In the genomic region with DNA sequence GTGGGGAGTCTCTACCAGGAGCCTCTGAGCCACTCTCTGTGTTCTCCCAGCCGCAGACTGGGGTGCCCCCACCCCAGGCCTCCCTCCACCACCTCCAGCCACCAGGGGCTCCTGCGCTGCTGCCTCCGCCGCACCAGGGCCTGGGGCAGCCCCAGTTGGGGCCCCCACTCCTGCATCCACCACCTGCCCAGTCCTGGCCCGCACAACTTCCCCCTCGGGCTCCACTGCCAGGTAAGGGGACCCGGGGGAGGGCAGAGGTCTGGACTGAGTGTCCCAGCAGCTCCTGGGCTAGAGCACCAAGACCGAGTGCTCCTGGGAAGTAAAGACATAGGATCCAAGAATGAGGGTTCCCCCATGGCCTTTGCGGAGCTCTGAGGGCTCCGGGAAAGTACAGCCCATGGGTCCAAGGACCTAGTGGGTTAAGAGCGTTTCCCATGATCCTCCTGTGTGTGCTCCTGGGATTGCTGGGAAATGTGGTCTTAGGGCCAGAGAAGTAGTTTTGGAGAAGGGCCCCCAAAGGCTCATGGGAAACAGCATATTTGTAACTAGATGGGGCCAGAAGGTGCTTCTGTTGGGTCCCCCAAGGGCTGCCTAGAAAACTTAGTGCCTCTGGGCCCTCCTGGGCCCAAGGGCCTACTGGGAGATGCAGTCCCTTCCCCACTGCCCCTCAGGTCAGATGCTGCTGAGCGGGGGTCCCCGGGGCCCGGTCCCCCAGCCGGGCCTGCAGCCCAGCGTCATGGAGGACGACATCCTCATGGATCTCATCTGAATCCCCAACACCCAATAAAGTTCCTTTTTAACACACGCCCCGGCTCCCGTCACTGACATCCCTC, we compare ENCODE assay signal across 19 cellular contexts. TPM values are rescaled to one million over a fixed set of nuclear protein-coding genes. Genes with fewer than 3 reads are reported as not detected.
DNase-seq lines count a peak whose midpoint lies in the region; ATAC-seq, FAIRE-seq and TF ChIP-seq lines count a peak whose summit lies in the region.
"Had no signal": no experiment of that assay in that cellular context is flagged by ENCODE, and none has a peak within 500 bp of the region (broad histone marks: within the 10 kb centered on the region; RNA-seq: fewer than 3 reads in every experiment).

No MANE protein-coding gene starts in this region.

- H3K4me3 ChIP-seq in HepG2 (replicated peaks in 1 of 3; ENCODE audit: insufficient read depth in 1 of 3, low read depth in 2 of 3, low read length in 3 of 3), result no peak overlapping the region
- no peak overlapping the region for H3K4me3 ChIP-seq in right lobe of liver
- H3K4me3 ChIP-seq in muscle layer of colon (ENCODE audit: low read depth in 1 of 2, low read length in 2 of 2), result no peak overlapping the region
- no peak overlapping the region for H3K4me3 ChIP-seq in coronary artery
- H3K4me3 ChIP-seq: SK-N-MC had no signal

- no peak overlapping the region for H3K27ac ChIP-seq in HepG2 (ENCODE audit: extremely low read length, insufficient read depth, low read length)
- H3K27ac ChIP-seq in right lobe of liver, result no peak overlapping the region
- H3K27ac ChIP-seq in muscle layer of colon (ENCODE audit: low read depth, low read length), result peak overlapping the region; percentile 7
- no peak overlapping the region for H3K27ac ChIP-seq in coronary artery
- H3K27ac ChIP-seq: SK-N-MC had no signal

- no peaks in the 10 kb centered on the region for H3K79me2 ChIP-seq in HepG2 (ENCODE audit: insufficient read depth, low read length)

- H3K9ac ChIP-seq in HepG2 (ENCODE audit: insufficient read depth, low read depth, low read length) (no peak overlapping the region), muscle layer of colon (ENCODE audit: low read length) (no peak overlapping the region)

- no peak overlapping the region for H2AFZ ChIP-seq in HepG2 (ENCODE audit: low read length)

- CTCF ChIA-PET in HepG2 (lab: Yijun Ruan, JAX; ENCODE audit: low intra/inter-chr PET ratio, low total read pairs), result no interaction called here

- in situ Hi-C loops in HepG2 (cut with HindIII; ENCODE audit: extremely low pct_ligation_motif_present, low pct_unique_long_range_greater_than_20kb), result no loop called here

- intact Hi-C loops in HepG2 (cut with micrococcal nuclease; ENCODE audit: unreplicated experiment) (no loop called here), right lobe of liver (cut with DNase I) (no loop called here)

- no peak for TF ChIP-seq EP300 in HepG2 (IDR thresholded peaks at IDR 0.05; ENCODE audit: low read depth in 2 of 2, low read length in 2 of 2)
- no peak for TF ChIP-seq EP300 in HepG2 (CRISPR knock-in tag; IDR thresholded peaks at IDR 0.05; ENCODE audit: borderline replicate concordance)

- no peaks in the 10 kb centered on the region for H4K20me1 ChIP-seq in HepG2 (ENCODE audit: insufficient read depth, low read length)

- ATAC-seq in HepG2 (no peak), right lobe of liver (no peak)

- no peak for FAIRE-seq in HepG2 (lab: Jason Lieb, UNC)
- FAIRE-seq: G401.6, H54, HTR-8/SVneo, RCC 7860 had no signal

- H3K4me1 ChIP-seq in HepG2 (ENCODE audit: insufficient read depth, low read length) (no peaks in the 10 kb centered on the region), right lobe of liver (no peaks in the 10 kb centered on the region), muscle layer of colon (ENCODE audit: insufficient read depth, low read length) (no peaks in the 10 kb centered on the region)

- H3K36me3 ChIP-seq in HepG2 (replicated peaks in 1 of 2; ENCODE audit: control insufficient read depth in 1 of 2, insufficient read depth in 2 of 2, low read length in 2 of 2) (peaks cover 22 to 64% of the 10 kb centered on the region in 2 experiments), right lobe of liver (peaks cover 0 to 40% (median 7%) of the 10 kb centered on the region in 4 donors), muscle layer of colon (ENCODE audit: insufficient read depth, low read length) (peaks cover 75% of the 10 kb centered on the region)

- TF ChIP-seq RAD21 in HepG2 (CRISPR knock-in tag; IDR thresholded peaks at IDR 0.05), result no peak

- 96% methylated on average over 17 of the region's 20 CpGs for WGBS in HepG2 (ENCODE audit: low lambda C conversion rate)
- WGBS in right lobe of liver (ENCODE audit: insufficient coverage, low coverage, low lambda C conversion rate, missing lambda C conversion rate), result 98% methylated on average over 6 of the region's 20 CpGs

- TF ChIP-seq POLR2A in HepG2 (IDR thresholded peaks at IDR 0.05; ENCODE audit: insufficient read depth in 1 of 2, low read depth in 2 of 2, low read length in 2 of 2) (no peak), right lobe of liver (IDR thresholded peaks at IDR 0.05) (no peak)

- DNase-seq in HepG2 (ENCODE audit: low spot score), result no peak
- no peak for DNase-seq in right lobe of liver
- no peak for DNase-seq in amygdala (lab: John Stamatoyannopoulos, UW)
- DNase-seq in NCI-H1436 treated with DMSO at 0.1 percent for 48 hours (lab: John Stamatoyannopoulos, UW), result no peak
- DNase-seq in coronary artery (ENCODE audit: low spot score), result no peak
- DNase-seq: DMS 273 treated with DMSO at 0.1 percent for 48 hours; MM.1S; NCI-H1092 treated with DMSO at 0.1 percent for 48 hours; NCI-H2081 treated with DMSO at 0.1 percent for 48 hours; NCI-H510A; NCI-H748 treated with DMSO at 0.1 percent for 48 hours; NK-92 treated with Interleukin-12 subunit alpha and Interleukin-12 subunit beta, amount 100 ng/mL, for 24 hours; SHP77 had no signal

- BruUV-seq in HepG2 (replicated peaks; lab: Mats Ljungman, UMichigan), result no TSS peak

- H3K9me3 ChIP-seq in HepG2 (ENCODE audit: low read length), result no peaks in the 10 kb centered on the region
- H3K9me3 ChIP-seq in right lobe of liver, result no peaks in the 10 kb centered on the region
- H3K9me3 ChIP-seq in muscle layer of colon (ENCODE audit: low read length), result no peaks in the 10 kb centered on the region

- no peak overlapping the region for H3K4me2 ChIP-seq in HepG2 (ENCODE audit: low read depth, low read length)

- H3K27me3 ChIP-seq in HepG2 (ENCODE audit: control insufficient read depth in 1 of 2, insufficient read depth in 2 of 2, low read length in 2 of 2) (no peaks in the 10 kb centered on the region), right lobe of liver (no peaks in the 10 kb centered on the region), muscle layer of colon (ENCODE audit: control insufficient read depth in 1 of 2, insufficient read depth in 2 of 2, low read length in 2 of 2) (no peaks in the 10 kb centered on the region)

- TF ChIP-seq CTCF in HepG2 (CRISPR knock-in tag; IDR thresholded peaks at IDR 0.05), result no peak
- no peak for TF ChIP-seq CTCF in right lobe of liver (IDR thresholded peaks at IDR 0.05)
- no peak for TF ChIP-seq CTCF in coronary artery (IDR thresholded peaks at IDR 0.05)

- POLR2A ChIA-PET in HepG2 (lab: Yijun Ruan, JAX), result no interaction called here

RNA-seq across cellular contexts. Expression of gene PTOV1, which starts 14.6 kb away (rescaled TPM):
- total RNA-seq in HepG2 (2016; rRNA removed; fragmentation: Illumina TruSeq; extraction: Trizol) (59.4 and 68.5 TPM in 2 replicates), right lobe of liver (10 to 100 TPM; 44.4 to 93.0 (median 69.6) TPM)
- total RNA-seq in HepG2 (2016; cell fraction: cytosol; rRNA removed; fragmentation: Illumina TruSeq; extraction: Trizol; ENCODE audit: low read depth), result 30.7 and 36.0 TPM in 2 replicates
- total RNA-seq in HepG2 (2016; cell fraction: insoluble cytoplasmic fraction; rRNA removed; fragmentation: Illumina TruSeq; extraction: Trizol), result 67.3 and 74.4 TPM in 2 replicates
- 45.7 and 54.4 TPM in 2 replicates for total RNA-seq in HepG2 (2016; cell fraction: membrane; rRNA removed; fragmentation: Illumina TruSeq; extraction: Trizol)
- 68.2 and 84.3 TPM in 2 replicates for total RNA-seq in HepG2 (2016; cell fraction: nucleus; rRNA removed; fragmentation: Illumina TruSeq; extraction: Trizol)
- polyA plus RNA-seq in HepG2 (2011; rRNA removed), result 63.5 and 77.7 TPM in 2 replicates
- 27.3 and 44.2 TPM in 2 replicates for polyA plus RNA-seq in HepG2 (2011; cell fraction: cytosol; rRNA removed)
- 387 and 441 TPM in 2 replicates for polyA plus RNA-seq in HepG2 (2011; cell fraction: nucleus; rRNA removed)
- 72.7 and 99.0 TPM in 2 replicates for polyA plus RNA-seq in HepG2 (2012)
- 24.0 and 27.8 TPM in 2 replicates for polyA plus RNA-seq in HepG2 (2016; cell fraction: cytosol; fragmentation: Illumina TruSeq; extraction: Trizol; ENCODE audit: low read depth)
- polyA plus RNA-seq in HepG2 (2016; cell fraction: insoluble cytoplasmic fraction; fragmentation: Illumina TruSeq; extraction: Trizol; ENCODE audit: low read depth), result 78.0 and 94.4 TPM in 2 replicates
- 34.7 and 37.3 TPM in 2 replicates for polyA plus RNA-seq in HepG2 (2016; cell fraction: membrane; fragmentation: Illumina TruSeq; extraction: Trizol; ENCODE audit: low read depth)
- polyA plus RNA-seq in HepG2 (2016; cell fraction: nucleus; fragmentation: Illumina TruSeq; extraction: Trizol; ENCODE audit: insufficient read depth, low read depth), result 178 and 181 TPM in 2 replicates
- 73.5 and 109 TPM in 2 replicates for polyA minus RNA-seq in HepG2 (2011; rRNA and poly(A)+ RNA removed; ENCODE audit: low replicate concordance)
- polyA minus RNA-seq in HepG2 (2011; cell fraction: cytosol; rRNA and poly(A)+ RNA removed), result 42.8 and 45.1 TPM in 2 replicates
- polyA minus RNA-seq in HepG2 (2011; cell fraction: nucleus; rRNA and poly(A)+ RNA removed), result 69.0 and 75.8 TPM in 2 replicates

RNA-seq across cellular contexts. Expression of gene MED25, which starts 18.3 kb away (rescaled TPM):
- total RNA-seq in HepG2 (2016; rRNA removed; fragmentation: Illumina TruSeq; extraction: Trizol), result 11.1 and 11.3 TPM in 2 replicates
- 3.0 and 3.1 TPM in 2 replicates for total RNA-seq in HepG2 (2016; cell fraction: cytosol; rRNA removed; fragmentation: Illumina TruSeq; extraction: Trizol; ENCODE audit: low read depth)
- 10.4 and 11.0 TPM in 2 replicates for total RNA-seq in HepG2 (2016; cell fraction: insoluble cytoplasmic fraction; rRNA removed; fragmentation: Illumina TruSeq; extraction: Trizol)
- 6.7 and 8.6 TPM in 2 replicates for total RNA-seq in HepG2 (2016; cell fraction: membrane; rRNA removed; fragmentation: Illumina TruSeq; extraction: Trizol)
- total RNA-seq in HepG2 (2016; cell fraction: nucleus; rRNA removed; fragmentation: Illumina TruSeq; extraction: Trizol), result 18.0 and 18.4 TPM in 2 replicates
- polyA plus RNA-seq in HepG2 (2011; rRNA removed), result 13.3 and 15.1 TPM in 2 replicates
- polyA plus RNA-seq in HepG2 (2011; cell fraction: cytosol; rRNA removed), result 5.3 and 5.7 TPM in 2 replicates
- polyA plus RNA-seq in HepG2 (2011; cell fraction: nucleus; rRNA removed), result 48.1 and 61.9 TPM in 2 replicates
- polyA plus RNA-seq in HepG2 (2012), result 17.3 and 20.9 TPM in 2 replicates
- polyA plus RNA-seq in HepG2 (2016; cell fraction: cytosol; fragmentation: Illumina TruSeq; extraction: Trizol; ENCODE audit: low read depth), result 5.1 and 5.2 TPM in 2 replicates
- 16.3 and 22.3 TPM in 2 replicates for polyA plus RNA-seq in HepG2 (2016; cell fraction: insoluble cytoplasmic fraction; fragmentation: Illumina TruSeq; extraction: Trizol; ENCODE audit: low read depth)
- polyA plus RNA-seq in HepG2 (2016; cell fraction: membrane; fragmentation: Illumina TruSeq; extraction: Trizol; ENCODE audit: low read depth), result 7.9 and 9.9 TPM in 2 replicates
- 46.3 and 50.3 TPM in 2 replicates for polyA plus RNA-seq in HepG2 (2016; cell fraction: nucleus; fragmentation: Illumina TruSeq; extraction: Trizol; ENCODE audit: insufficient read depth, low read depth)
- polyA minus RNA-seq in HepG2 (2011; rRNA and poly(A)+ RNA removed; ENCODE audit: low replicate concordance), result 31.2 and 56.4 TPM in 2 replicates
- polyA minus RNA-seq in HepG2 (2011; cell fraction: cytosol; rRNA and poly(A)+ RNA removed), result 9.1 and 11.4 TPM in 2 replicates
- polyA minus RNA-seq in HepG2 (2011; cell fraction: nucleus; rRNA and poly(A)+ RNA removed), result 21.9 and 22.9 TPM in 2 replicates
- total RNA-seq in right lobe of liver, result 10 to 100 TPM in 5 of 6 experiments, 1 to 10 TPM in 1; 9.9 to 16.3 (median 11.8) TPM

RNA-seq across cellular contexts. Expression of gene FUZ, which starts 23.3 kb away (rescaled TPM):
- not detected in 2 replicates for total RNA-seq in HepG2 (2016; rRNA removed; fragmentation: Illumina TruSeq; extraction: Trizol)
- total RNA-seq in HepG2 (2016; cell fraction: cytosol; rRNA removed; fragmentation: Illumina TruSeq; extraction: Trizol; ENCODE audit: low read depth), result 0.44 TPM in 1 of 2 replicates, not detected in the other
- total RNA-seq in HepG2 (2016; cell fraction: insoluble cytoplasmic fraction; rRNA removed; fragmentation: Illumina TruSeq; extraction: Trizol), result not detected in 2 replicates
- 0.31 TPM in 1 of 2 replicates, not detected in the other for total RNA-seq in HepG2 (2016; cell fraction: membrane; rRNA removed; fragmentation: Illumina TruSeq; extraction: Trizol)
- not detected in 2 replicates for total RNA-seq in HepG2 (2016; cell fraction: nucleus; rRNA removed; fragmentation: Illumina TruSeq; extraction: Trizol)
- 0.07 and 0.08 TPM in 2 replicates for polyA plus RNA-seq in HepG2 (2011; rRNA removed)
- 0.08 and 0.14 TPM in 2 replicates for polyA plus RNA-seq in HepG2 (2011; cell fraction: cytosol; rRNA removed)
- 0.32 and 0.38 TPM in 2 replicates for polyA plus RNA-seq in HepG2 (2011; cell fraction: nucleus; rRNA removed)
- 0.21 and 0.63 TPM in 2 replicates for polyA plus RNA-seq in HepG2 (2012)
- 0.26 TPM in 1 of 2 replicates, not detected in the other for polyA plus RNA-seq in HepG2 (2016; cell fraction: cytosol; fragmentation: Illumina TruSeq; extraction: Trizol; ENCODE audit: low read depth)
- not detected in 2 replicates for polyA plus RNA-seq in HepG2 (2016; cell fraction: insoluble cytoplasmic fraction; fragmentation: Illumina TruSeq; extraction: Trizol; ENCODE audit: low read depth)
- 0.22 TPM in 1 of 2 replicates, not detected in the other for polyA plus RNA-seq in HepG2 (2016; cell fraction: membrane; fragmentation: Illumina TruSeq; extraction: Trizol; ENCODE audit: low read depth)
- polyA plus RNA-seq in HepG2 (2016; cell fraction: nucleus; fragmentation: Illumina TruSeq; extraction: Trizol; ENCODE audit: insufficient read depth, low read depth), result not detected in 2 replicates
- polyA minus RNA-seq in HepG2 (2011; rRNA and poly(A)+ RNA removed; ENCODE audit: low replicate concordance), result not detected in 2 replicates
- not detected in 2 replicates for polyA minus RNA-seq in HepG2 (2011; cell fraction: cytosol; rRNA and poly(A)+ RNA removed)
- not detected in 2 replicates for polyA minus RNA-seq in HepG2 (2011; cell fraction: nucleus; rRNA and poly(A)+ RNA removed)
- 10 to 100 TPM in 1 of 6 experiments, 1 to 10 TPM in 5; 3.7 to 10.7 (median 6.3) TPM for total RNA-seq in right lobe of liver

RNA-seq across cellular contexts. Expression of gene PNKP, which starts 31.0 kb away (rescaled TPM):
- 12.5 and 27.1 TPM in 2 replicates for total RNA-seq in HepG2 (2016; rRNA removed; fragmentation: Illumina TruSeq; extraction: Trizol)
- 15.1 and 16.6 TPM in 2 replicates for total RNA-seq in HepG2 (2016; cell fraction: cytosol; rRNA removed; fragmentation: Illumina TruSeq; extraction: Trizol; ENCODE audit: low read depth)
- 14.0 and 23.3 TPM in 2 replicates for total RNA-seq in HepG2 (2016; cell fraction: insoluble cytoplasmic fraction; rRNA removed; fragmentation: Illumina TruSeq; extraction: Trizol)
- total RNA-seq in HepG2 (2016; cell fraction: membrane; rRNA removed; fragmentation: Illumina TruSeq; extraction: Trizol), result 10.4 and 12.6 TPM in 2 replicates
- total RNA-seq in HepG2 (2016; cell fraction: nucleus; rRNA removed; fragmentation: Illumina TruSeq; extraction: Trizol), result 22.5 and 24.4 TPM in 2 replicates
- polyA plus RNA-seq in HepG2 (2011; rRNA removed), result 12.7 and 17.0 TPM in 2 replicates
- 6.9 and 10.2 TPM in 2 replicates for polyA plus RNA-seq in HepG2 (2011; cell fraction: cytosol; rRNA removed)
- 96.1 and 104 TPM in 2 replicates for polyA plus RNA-seq in HepG2 (2011; cell fraction: nucleus; rRNA removed)
- polyA plus RNA-seq in HepG2 (2012), result 14.4 and 18.2 TPM in 2 replicates
- polyA plus RNA-seq in HepG2 (2016; cell fraction: cytosol; fragmentation: Illumina TruSeq; extraction: Trizol; ENCODE audit: low read depth), result 6.4 and 8.2 TPM in 2 replicates
- 11.5 and 13.4 TPM in 2 replicates for polyA plus RNA-seq in HepG2 (2016; cell fraction: insoluble cytoplasmic fraction; fragmentation: Illumina TruSeq; extraction: Trizol; ENCODE audit: low read depth)
- 11.3 and 40.2 TPM in 2 replicates for polyA plus RNA-seq in HepG2 (2016; cell fraction: membrane; fragmentation: Illumina TruSeq; extraction: Trizol; ENCODE audit: low read depth)
- 87.3 and 98.8 TPM in 2 replicates for polyA plus RNA-seq in HepG2 (2016; cell fraction: nucleus; fragmentation: Illumina TruSeq; extraction: Trizol; ENCODE audit: insufficient read depth, low read depth)
- polyA minus RNA-seq in HepG2 (2011; rRNA and poly(A)+ RNA removed; ENCODE audit: low replicate concordance), result 16.1 and 37.1 TPM in 2 replicates
- 9.8 and 10.1 TPM in 2 replicates for polyA minus RNA-seq in HepG2 (2011; cell fraction: cytosol; rRNA and poly(A)+ RNA removed)
- polyA minus RNA-seq in HepG2 (2011; cell fraction: nucleus; rRNA and poly(A)+ RNA removed), result 30.5 and 40.2 TPM in 2 replicates
- 10 to 100 TPM; 21.0 to 37.5 (median 27.9) TPM for total RNA-seq in right lobe of liver

RNA-seq across cellular contexts. Expression of gene AKT1S1, which starts 40.8 kb away (rescaled TPM):
- total RNA-seq in HepG2 (2016; rRNA removed; fragmentation: Illumina TruSeq; extraction: Trizol) (10.9 and 13.5 TPM in 2 replicates), right lobe of liver (10 to 100 TPM; 18.2 to 27.0 (median 22.4) TPM)
- total RNA-seq in HepG2 (2016; cell fraction: cytosol; rRNA removed; fragmentation: Illumina TruSeq; extraction: Trizol; ENCODE audit: low read depth), result 6.3 and 7.3 TPM in 2 replicates
- total RNA-seq in HepG2 (2016; cell fraction: insoluble cytoplasmic fraction; rRNA removed; fragmentation: Illumina TruSeq; extraction: Trizol), result 10.3 and 14.9 TPM in 2 replicates
- total RNA-seq in HepG2 (2016; cell fraction: membrane; rRNA removed; fragmentation: Illumina TruSeq; extraction: Trizol), result 14.8 and 16.5 TPM in 2 replicates
- 12.4 and 13.6 TPM in 2 replicates for total RNA-seq in HepG2 (2016; cell fraction: nucleus; rRNA removed; fragmentation: Illumina TruSeq; extraction: Trizol)
- 27.8 and 30.0 TPM in 2 replicates for polyA plus RNA-seq in HepG2 (2011; rRNA removed)
- polyA plus RNA-seq in HepG2 (2011; cell fraction: cytosol; rRNA removed), result 29.0 and 32.7 TPM in 2 replicates
- 56.2 and 76.4 TPM in 2 replicates for polyA plus RNA-seq in HepG2 (2011; cell fraction: nucleus; rRNA removed)
- 19.5 and 19.7 TPM in 2 replicates for polyA plus RNA-seq in HepG2 (2012)
- 22.7 and 24.3 TPM in 2 replicates for polyA plus RNA-seq in HepG2 (2016; cell fraction: cytosol; fragmentation: Illumina TruSeq; extraction: Trizol; ENCODE audit: low read depth)
- 43.5 and 52.7 TPM in 2 replicates for polyA plus RNA-seq in HepG2 (2016; cell fraction: insoluble cytoplasmic fraction; fragmentation: Illumina TruSeq; extraction: Trizol; ENCODE audit: low read depth)
- polyA plus RNA-seq in HepG2 (2016; cell fraction: membrane; fragmentation: Illumina TruSeq; extraction: Trizol; ENCODE audit: low read depth), result 46.7 and 51.1 TPM in 2 replicates
- 55.9 and 59.4 TPM in 2 replicates for polyA plus RNA-seq in HepG2 (2016; cell fraction: nucleus; fragmentation: Illumina TruSeq; extraction: Trizol; ENCODE audit: insufficient read depth, low read depth)
- 25.3 and 37.7 TPM in 2 replicates for polyA minus RNA-seq in HepG2 (2011; rRNA and poly(A)+ RNA removed; ENCODE audit: low replicate concordance)
- 13.0 and 14.0 TPM in 2 replicates for polyA minus RNA-seq in HepG2 (2011; cell fraction: cytosol; rRNA and poly(A)+ RNA removed)
- polyA minus RNA-seq in HepG2 (2011; cell fraction: nucleus; rRNA and poly(A)+ RNA removed), result 21.9 and 22.5 TPM in 2 replicates
